9 cellular contexts compared by ENCODE assay signal in genomic region chr4:47705326-47705981, GRCh38.
DNase-seq lines count a peak whose midpoint lies in the region; ATAC-seq, FAIRE-seq and TF ChIP-seq lines count a peak whose summit lies in the region.
"Had no signal": no experiment of that assay in that cellular context is flagged by ENCODE, and none has a peak within 500 bp of the region (broad histone marks: within the 10 kb centered on the region; RNA-seq: fewer than 3 reads in every experiment).

No MANE protein-coding gene starts in this region.

- no peak for DNase-seq in AG09319 (ENCODE audit: extremely low read depth, low read depth)
- peak; percentile 15 for DNase-seq in HFFc6
- no peak for DNase-seq in RWPE2 (ENCODE audit: low spot score)
- DNase-seq in right atrium auricular region (ENCODE audit: low spot score): no peak
- no peak for DNase-seq in small intestine
- no peak for DNase-seq in HK-2 (ENCODE audit: unreplicated experiment)
- DNase-seq in NCI-H187 treated with DMSO at 0.1 percent for 48 hours (lab: John Stamatoyannopoulos, UW): no peak

- 0 out of 2 replicates have a peak, but pooled peaks cover 4% of the 10 kb centered on the region for H3K4me1 Mint-ChIP-seq in HFFc6 (ENCODE audit: low read depth)

- FAIRE-seq in small intestine (lab: Jason Lieb, UNC): no peak

- H3K4me3 ChIP-seq in RWPE2 (ENCODE audit: severe bottlenecking) (no peak overlapping the region), right atrium auricular region (peak overlapping the region; percentile 13 to 26), small intestine (ENCODE audit: low read depth in 1 of 2, low read length in 2 of 2) (no peak overlapping the region)
- H3K4me3 ChIP-seq: thoracic aorta had no signal

- H3K4me1 ChIP-seq in RWPE2 (ENCODE audit: insufficient read depth, poor library complexity, severe bottlenecking) (no peaks in the 10 kb centered on the region), right atrium auricular region (peaks cover 0 to 8% of the 10 kb centered on the region in 2 donors), small intestine (ENCODE audit: control insufficient read depth in 2 of 2, insufficient read depth in 1 of 2, low read depth in 1 of 2, low read length in 1 of 2) (no peaks in the 10 kb centered on the region)

- peaks cover 33% of the 10 kb centered on the region for H3K27me3 Mint-ChIP-seq in HFFc6 (ENCODE audit: insufficient read depth)

- H3K27me3 ChIP-seq in RWPE2 (ENCODE audit: insufficient read depth, poor library complexity, severe bottlenecking): no peaks in the 10 kb centered on the region
- no peaks in the 10 kb centered on the region for H3K27me3 ChIP-seq in right atrium auricular region
- peaks cover 0 to 3% of the 10 kb centered on the region in 2 donors for H3K27me3 ChIP-seq in small intestine (ENCODE audit: control insufficient read depth in 2 of 2, insufficient read depth in 2 of 2, low read length in 2 of 2)

- TF ChIP-seq CTCF in AG09319 (IDR thresholded peaks at IDR 0.05; ENCODE audit: low read depth, low read length) (peak; percentile 19), HFFc6 (IDR thresholded peaks at IDR 0.05) (peak; percentile 77), RWPE2 (IDR thresholded peaks at IDR 0.05; ENCODE audit: poor library complexity, severe bottlenecking) (peak; percentile 32), right atrium auricular region (IDR thresholded peaks at IDR 0.05) (peak; percentile 36 to 63)

- H3K9me3 Mint-ChIP-seq in HFFc6: no peaks in the 10 kb centered on the region

- 0 out of 3 replicates have a peak, but pooled peaks have one; percentile 36 for ATAC-seq in RWPE2 (ENCODE audit: low read depth)
- ATAC-seq in HG03469 (IDR thresholded peaks at IDR 0.05; ENCODE audit: unreplicated experiment): no peak

- H3K36me3 Mint-ChIP-seq in HFFc6 (ENCODE audit: low read depth): no peaks in the 10 kb centered on the region

- no peak overlapping the region for H3K27ac Mint-ChIP-seq in HFFc6

- WGBS in small intestine, 3 donors: 46 to 59% (median 49%) methylated on average over 7 of the region's 7 CpGs

- no peak overlapping the region for H3K4me3 Mint-ChIP-seq in HFFc6

- H3K9me3 ChIP-seq in RWPE2 (ENCODE audit: severe bottlenecking) (no peaks in the 10 kb centered on the region), right atrium auricular region (no peaks in the 10 kb centered on the region), small intestine (ENCODE audit: control insufficient read depth, low read depth) (no peaks in the 10 kb centered on the region)
- H3K9me3 ChIP-seq: thoracic aorta had no signal

- H3K36me3 ChIP-seq in RWPE2 (ENCODE audit: low read depth): no peaks in the 10 kb centered on the region
- H3K36me3 ChIP-seq in right atrium auricular region: no peaks in the 10 kb centered on the region
- H3K36me3 ChIP-seq in small intestine (ENCODE audit: control insufficient read depth in 2 of 2, insufficient read depth in 2 of 2, low read length in 2 of 2): no peaks in the 10 kb centered on the region
- H3K36me3 ChIP-seq: thoracic aorta had no signal

- H3K27ac ChIP-seq in RWPE2 (ENCODE audit: poor library complexity, severe bottlenecking): no peak overlapping the region
- H3K27ac ChIP-seq in right atrium auricular region: peak overlapping the region; percentile 43 to 60
- no peak overlapping the region for H3K27ac ChIP-seq in small intestine (ENCODE audit: low read depth in 1 of 2, low read length in 1 of 2)
- H3K27ac ChIP-seq: thoracic aorta had no signal

Comparison
In these comparisons a context has a peak if more than half of its experiments do, and no peak if none do; other contexts are left out.
1. CTCF ChIP-seq: peak in every context shown above with its lines; median percentile 77 in HFFc6; 50 in right atrium auricular region; 32 in RWPE2; 19 in AG09319.
2. H3K27ac ChIP-seq: peak in right atrium auricular region (2 of 2); none in RWPE2 (single experiment) and small intestine (0 of 2).
3. H3K4me3 ChIP-seq: peak in right atrium auricular region (2 of 2); none in RWPE2 (single experiment) and small intestine (0 of 2).